In the genomic region with DNA sequence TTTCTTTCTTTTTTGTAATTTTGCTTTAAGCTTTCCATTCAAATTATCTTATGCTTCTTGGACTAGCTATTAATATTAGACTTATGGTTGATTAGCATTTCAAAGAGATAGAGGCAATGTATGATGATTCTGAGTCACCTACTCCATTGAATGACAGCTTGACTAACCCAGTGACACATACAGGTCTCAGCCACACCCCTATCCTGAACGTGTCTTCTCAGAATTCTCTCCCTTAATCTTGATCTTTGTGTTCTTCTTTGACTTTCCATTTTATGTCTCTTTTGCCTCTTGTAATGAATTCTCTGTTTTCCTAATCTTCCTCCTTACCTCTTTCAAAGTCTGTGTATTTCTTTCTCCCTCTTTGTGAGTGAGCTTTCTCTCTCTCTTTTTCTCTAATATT, we compare ENCODE assay signal across 23 cellular contexts.
"Had no signal": no experiment of that assay in that cellular context is flagged by ENCODE, and none has a peak within 500 bp of the region (broad histone marks: within the 10 kb centered on the region; RNA-seq: fewer than 3 reads in every experiment).

No MANE protein-coding gene starts in this region.

- H3K27ac Mint-ChIP-seq: activated B cell treated with CpG ODN at 0.5 μM for 24 hours; activated CD4-positive, alpha-beta T cell treated with anti-CD3 and anti-CD28 coated beads, Interleukin-2, amount 10 ng/mL, durations not matched to agents 24 days and 14 days; activated naive CD4-positive, alpha-beta T cell treated with anti-CD3 and anti-CD28 coated beads for 36 hours; activated T-helper 2 cell treated with anti-CD3 and anti-CD28 coated beads, Interferon-gamma antibody, Interleukin-2, Interleukin-4, amounts not matched to agents 10 μg/mL and 5 μg/mL and 100 μg/mL, durations not matched to agents 14 hours and 24 hours and 36 hours; endodermal cell; memory B cell had no signal

- H3K9me3 Mint-ChIP-seq: central memory CD8-positive, alpha-beta T cell had no signal

- H3K36me3 Mint-ChIP-seq: memory B cell had no signal

- H3K36me3 ChIP-seq: colonic mucosa, gastroesophageal sphincter, heart right ventricle, spleen, tibial nerve had no signal

- H3K27me3 ChIP-seq: body of pancreas, colonic mucosa, gastroesophageal sphincter, tibial nerve had no signal

- H3K4me1 Mint-ChIP-seq: activated B cell treated with CpG ODN at 0.5 μM for 24 hours; activated CD4-positive, alpha-beta T cell treated with anti-CD3 and anti-CD28 coated beads, Interleukin-2, amount 10 ng/mL, durations not matched to agents 24 days and 14 days; central memory CD8-positive, alpha-beta T cell; endodermal cell; memory B cell had no signal

- DNase-seq: activated B cell treated with CpG ODN at 0.5 μM for 24 hours; activated CD4-positive, alpha-beta T cell treated with anti-CD3 and anti-CD28 coated beads, Interleukin-2, amount 10 ng/mL, durations not matched to agents 24 days and 14 days; activated CD8-positive, alpha-beta memory T cell treated with anti-CD3 and anti-CD28 coated beads for 24 hours; activated naive CD4-positive, alpha-beta T cell treated with anti-CD3 and anti-CD28 coated beads for 36 hours; body of pancreas; colonic mucosa; endodermal cell; heart right ventricle; kidney glomerular epithelial cell; left ventricle myocardium superior; occipital lobe; retina; spleen; stimulated activated CD4-positive, alpha-beta T cell treated with anti-CD3 and anti-CD28 coated beads, Interleukin-1b, Interleukin-23, amount 100 ng/mL, for 48 hours; stimulated activated CD8-positive, alpha-beta memory T cell treated with anti-CD3 and anti-CD28 coated beads, Interleukin-4, amount 100 ng/mL, for 48 hours; stimulated activated naive CD4-positive, alpha-beta T cell treated with Interleukin-2 at 50 U/mL for 16 hours; T-helper 2 cell had no signal

- H3K4me1 ChIP-seq: body of pancreas, colonic mucosa, gastroesophageal sphincter, heart right ventricle, spleen, tibial nerve had no signal

- H3K4me3 Mint-ChIP-seq: activated B cell treated with CpG ODN at 0.5 μM for 24 hours; activated CD4-positive, alpha-beta T cell treated with anti-CD3 and anti-CD28 coated beads, Interleukin-2, amount 10 ng/mL, durations not matched to agents 24 days and 14 days; activated naive CD4-positive, alpha-beta T cell treated with anti-CD3 and anti-CD28 coated beads for 36 hours; central memory CD8-positive, alpha-beta T cell; endodermal cell; memory B cell had no signal

- H3K9me3 ChIP-seq: colonic mucosa, gastroesophageal sphincter had no signal

- ATAC-seq: body of pancreas, gastroesophageal sphincter, heart right ventricle, left ventricle myocardium superior had no signal

- H3K4me3 ChIP-seq: body of pancreas, colonic mucosa, gastroesophageal sphincter, heart right ventricle, spleen, tibial nerve had no signal

- FAIRE-seq: urothelium cell line had no signal

- H3K27ac ChIP-seq: body of pancreas, colonic mucosa, gastroesophageal sphincter, heart right ventricle, spleen, tibial nerve had no signal
